In the genomic region with DNA sequence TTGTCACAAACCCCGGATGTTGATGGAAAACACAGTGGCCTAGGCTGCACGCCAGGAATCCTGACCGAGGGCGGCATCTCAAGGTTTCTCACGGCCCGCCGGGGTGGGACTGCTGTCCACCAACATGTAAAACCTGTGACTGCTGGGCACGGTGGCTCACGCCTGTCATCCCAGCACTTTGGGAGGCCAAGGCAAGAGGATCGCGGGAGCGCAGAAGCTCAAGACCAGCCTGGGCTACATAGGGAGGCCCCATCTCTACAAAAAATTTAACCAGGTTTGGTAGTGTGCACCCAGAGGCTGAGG, we compare ENCODE assay signal across 24 cellular contexts. TPM values are rescaled to one million over a fixed set of nuclear protein-coding genes. Genes with fewer than 3 reads are reported as not detected.
DNase-seq lines count a peak whose midpoint lies in the region; ATAC-seq, FAIRE-seq and TF ChIP-seq lines count a peak whose summit lies in the region.
"Had no signal": no experiment of that assay in that cellular context is flagged by ENCODE, and none has a peak within 500 bp of the region (broad histone marks: within the 10 kb centered on the region; RNA-seq: fewer than 3 reads in every experiment).

No MANE protein-coding gene starts in this region.

- H3K9me3 ChIP-seq in endothelial cell of umbilical vein (replicated peaks; ENCODE audit: control insufficient read depth, insufficient read depth, low read length) (no peaks in the 10 kb centered on the region), subcutaneous abdominal adipose tissue (ENCODE audit: control insufficient read depth in 5 of 5, low read length in 5 of 5) (peaks cover 0 to 3% (median 0%) of the 10 kb centered on the region in 5 donors)
- H3K9me3 ChIP-seq: A549 had no signal

- H3K4me3 ChIP-seq in endothelial cell of umbilical vein (replicated peaks in 1 of 3; ENCODE audit: insufficient read depth in 1 of 3, low read depth in 1 of 3, low read length in 3 of 3) (no peak overlapping the region), subcutaneous abdominal adipose tissue (ENCODE audit: low read depth in 1 of 5, low read length in 5 of 5) (peak overlapping the region in 4 of 5 donors; percentile 17 to 51 (median 48))
- H3K4me3 ChIP-seq: A549, PC-9, SK-N-MC had no signal

- POLR2A ChIA-PET in RWPE1 (lab: Yijun Ruan, JAX; ENCODE audit: low non-redundant PET) (interaction anchor here (0.6 kb wide), 1 partner anchor 45 kb away, joined by 3 read pairs; no protein-coding TSS in a partner anchor), endothelial cell of umbilical vein (lab: Charles Lee) (interaction anchor here (0.6 kb wide), 1 partner anchor 152 kb away, joined by 5 read pairs; no protein-coding TSS in a partner anchor), MCF 10A (lab: Yijun Ruan, JAX) (interaction anchor here (0.8 kb wide), 1 partner anchor 464 kb away, joined by 4 read pairs; no protein-coding TSS in a partner anchor)

- H3K27me3 ChIP-seq in endothelial cell of umbilical vein (ENCODE audit: control insufficient read depth in 2 of 2, insufficient read depth in 2 of 2, low read length in 2 of 2) (no peaks in the 10 kb centered on the region), subcutaneous abdominal adipose tissue (ENCODE audit: control insufficient read depth in 5 of 5, insufficient read depth in 4 of 5, low read length in 5 of 5) (no peaks in the 10 kb centered on the region)

- no peak for ATAC-seq in GM18861 (IDR thresholded peaks at IDR 0.05; ENCODE audit: unreplicated experiment)
- no peak for ATAC-seq in HG02759 (IDR thresholded peaks at IDR 0.05; ENCODE audit: unreplicated experiment)
- ATAC-seq: A549 had no signal

- peaks cover 4% of the 10 kb centered on the region for H3K4me1 Mint-ChIP-seq in osteocyte (ENCODE audit: unreplicated experiment)
- H3K4me1 Mint-ChIP-seq in MCF 10A (ENCODE audit: insufficient read depth, unreplicated experiment): peaks cover 10% of the 10 kb centered on the region
- H3K4me1 Mint-ChIP-seq: CD4-positive, alpha-beta memory T cell had no signal

- H3K27ac ChIP-seq in RWPE1: 0 out of 2 replicates have a peak overlapping the region, but pooled peaks have one; percentile 37
- peak overlapping the region; percentile 7 for H3K27ac ChIP-seq in endothelial cell of umbilical vein (ENCODE audit: insufficient read depth, low read depth, low read length)
- peak overlapping the region; percentile 90 for H3K27ac ChIP-seq in subcutaneous abdominal adipose tissue (ENCODE audit: low read depth, low read length)
- H3K27ac ChIP-seq: A549, PC-9, SK-N-MC had no signal

- DNase-seq in RWPE1 (ENCODE audit: low spot score) (no peak), endothelial cell of umbilical vein (ENCODE audit: low read depth, low spot score) (no peak), osteocyte (ENCODE audit: extremely low spot score, unreplicated experiment) (peak; percentile 83), MCF 10A (ENCODE audit: unreplicated experiment) (no peak)
- DNase-seq: C1 segment of cervical spinal cord; CD4-positive, alpha-beta memory T cell; COR-L47; DMS53; NCI-H1092; NCI-H1417 treated with DMSO at 0.1 percent for 48 hours; NCI-H1694 treated with DMSO at 0.1 percent for 48 hours; NCI-H2081; NCI-H2227 treated with DMSO at 0.1 percent for 48 hours; NCI-H526 treated with DMSO at 0.1 percent for 48 hours; PC-9; SIG-M5 had no signal

- no peak overlapping the region for H2AFZ ChIP-seq in endothelial cell of umbilical vein (ENCODE audit: low read depth, low read length)
- H2AFZ ChIP-seq: PC-9 had no signal

- H3K9ac ChIP-seq in endothelial cell of umbilical vein (replicated peaks; ENCODE audit: extremely low read depth, insufficient read depth, low read length) (no peak overlapping the region), subcutaneous abdominal adipose tissue (ENCODE audit: low read length in 5 of 5) (peak overlapping the region in 1 of 5 donors; percentile 3)

- H3K9me1 ChIP-seq in endothelial cell of umbilical vein (replicated peaks; ENCODE audit: control insufficient read depth, extremely low read depth, insufficient read depth, low read length): no peaks in the 10 kb centered on the region

- BruUV-seq in endothelial cell of umbilical vein (replicated peaks; lab: Mats Ljungman, UMichigan) (no TSS peak), MCF 10A (replicated peaks; lab: Mats Ljungman, UMichigan) (no TSS peak)

- H3K27me3 Mint-ChIP-seq in osteocyte (ENCODE audit: unreplicated experiment) (no peaks in the 10 kb centered on the region), MCF 10A (ENCODE audit: insufficient read depth, unreplicated experiment) (no peaks in the 10 kb centered on the region)
- H3K27me3 Mint-ChIP-seq: CD4-positive, alpha-beta memory T cell had no signal

- TF ChIP-seq CTCF in RWPE1 (conservative IDR thresholded peaks at IDR 0.05; ENCODE audit: low read depth) (no peak), endothelial cell of umbilical vein (IDR thresholded peaks at IDR 0.05; ENCODE audit: extremely low read depth in 1 of 2, insufficient read depth in 1 of 2, low read depth in 1 of 2, low read length in 2 of 2) (no peak), osteocyte (IDR thresholded peaks at IDR 0.05) (no peak), MCF 10A (IDR thresholded peaks at IDR 0.05; ENCODE audit: unreplicated experiment) (no peak)

- peaks cover 10% of the 10 kb centered on the region for H3K4me1 ChIP-seq in endothelial cell of umbilical vein (ENCODE audit: control insufficient read depth, extremely low read depth, insufficient read depth, low read length)
- peaks cover 9 to 70% (median 52%) of the 10 kb centered on the region in 5 donors for H3K4me1 ChIP-seq in subcutaneous abdominal adipose tissue (ENCODE audit: control insufficient read depth in 5 of 5, insufficient read depth in 5 of 5, low read length in 5 of 5)
- H3K4me1 ChIP-seq: A549 had no signal

- H3K4me3 Mint-ChIP-seq in osteocyte (ENCODE audit: unreplicated experiment): no peak overlapping the region
- no peak overlapping the region for H3K4me3 Mint-ChIP-seq in MCF 10A (ENCODE audit: unreplicated experiment)
- H3K4me3 Mint-ChIP-seq: CD4-positive, alpha-beta memory T cell had no signal

- CTCF ChIA-PET in RWPE1 (lab: Yijun Ruan, JAX): no interaction called here
- CTCF ChIA-PET in endothelial cell of umbilical vein (lab: Charles Lee): interaction anchor here (1.0 to 4.7 kb wide), 2 partner anchors 9 to 17 kb away, joined by 7 to 54 read pairs; no protein-coding TSS in a partner anchor
- CTCF ChIA-PET in MCF 10A (lab: Yijun Ruan, JAX): interaction anchor here (2.4 kb wide), 1 partner anchor 17 kb away, joined by 9 read pairs; no protein-coding TSS in a partner anchor

- H3K36me3 ChIP-seq in endothelial cell of umbilical vein (ENCODE audit: control insufficient read depth in 2 of 2, extremely low read depth in 1 of 2, insufficient read depth in 2 of 2, low read length in 2 of 2) (peaks cover 3 to 8% of the 10 kb centered on the region in 2 experiments), subcutaneous abdominal adipose tissue (ENCODE audit: control insufficient read depth in 5 of 5, insufficient read depth in 5 of 5, low read length in 5 of 5) (peaks cover 0 to 70% (median 55%) of the 10 kb centered on the region in 5 donors)

- H3K4me2 ChIP-seq in endothelial cell of umbilical vein (ENCODE audit: insufficient read depth, low read length): no peak overlapping the region
- H3K4me2 ChIP-seq: A549, PC-9 had no signal

- H3K79me2 ChIP-seq in endothelial cell of umbilical vein (ENCODE audit: control insufficient read depth, insufficient read depth, low read length): no peaks in the 10 kb centered on the region

- no peak for TF ChIP-seq POLR2A in endothelial cell of umbilical vein (IDR thresholded peaks at IDR 0.05; ENCODE audit: low read depth, low read length)

- H3K9me3 Mint-ChIP-seq in osteocyte (ENCODE audit: unreplicated experiment) (no peaks in the 10 kb centered on the region), MCF 10A (ENCODE audit: unreplicated experiment) (no peaks in the 10 kb centered on the region)

- no peak overlapping the region for H3K27ac Mint-ChIP-seq in osteocyte (ENCODE audit: unreplicated experiment)
- no peak overlapping the region for H3K27ac Mint-ChIP-seq in MCF 10A (ENCODE audit: low read depth, unreplicated experiment)

- FAIRE-seq in endothelial cell of umbilical vein (lab: Jason Lieb, UNC): no peak
- FAIRE-seq: A549, GM18507 had no signal

- H3K36me3 Mint-ChIP-seq in osteocyte (ENCODE audit: unreplicated experiment) (peaks cover 8% of the 10 kb centered on the region), MCF 10A (ENCODE audit: insufficient read depth, unreplicated experiment) (peaks cover 7% of the 10 kb centered on the region)

- intact Hi-C loops in endothelial cell of umbilical vein (cut with micrococcal nuclease) (no loop called here), MCF 10A (cut with micrococcal nuclease) (no loop called here)

- dilution Hi-C loops in endothelial cell of umbilical vein (cut with MboI; ENCODE audit: extremely low pct_ligation_motif_present, low sequenced_read_pairs): no loop called here

- no peaks in the 10 kb centered on the region for H4K20me1 ChIP-seq in endothelial cell of umbilical vein (replicated peaks; ENCODE audit: control insufficient read depth, extremely low read depth, insufficient read depth, low read length)

RNA-seq across cellular contexts. Expression of a gene that starts 11.2 kb away (rescaled TPM):
- not detected in 2 replicates for total RNA-seq in endothelial cell of umbilical vein
- polyA plus RNA-seq in endothelial cell of umbilical vein: 0.01 TPM in 1 of 2 replicates, not detected in the other
- 0.01 TPM in 2 replicates for polyA plus RNA-seq in endothelial cell of umbilical vein (2011; cell fraction: cytosol; rRNA removed)
- 0.04 and 0.05 TPM in 2 replicates for polyA plus RNA-seq in endothelial cell of umbilical vein (2011; cell fraction: nucleus; rRNA removed)
- 0.25 and 0.27 TPM in 2 replicates for polyA plus RNA-seq in endothelial cell of umbilical vein (2012)
- polyA minus RNA-seq in endothelial cell of umbilical vein: not detected in 2 replicates
- not detected for polyA minus RNA-seq in endothelial cell of umbilical vein (2011; cell fraction: cytosol; rRNA and poly(A)+ RNA removed)
- polyA minus RNA-seq in endothelial cell of umbilical vein (2011; cell fraction: nucleus; rRNA and poly(A)+ RNA removed): not detected in 2 replicates
- total RNA-seq in osteocyte: not detected in 2 replicates
- 1.4 and 1.8 TPM in 2 replicates for total RNA-seq in MCF 10A (2022)
- total RNA-seq: RPMI7951 had no signal

RNA-seq across cellular contexts. Expression of a gene that starts 27.9 kb away (rescaled TPM):
- total RNA-seq in endothelial cell of umbilical vein (0.24 TPM in 1 of 2 replicates, not detected in the other), osteocyte (not detected in 2 replicates), MCF 10A (2022) (not detected in 2 replicates)
- polyA plus RNA-seq in endothelial cell of umbilical vein: 0.17 and 0.24 TPM in 2 replicates
- 0.05 and 0.18 TPM in 2 replicates for polyA plus RNA-seq in endothelial cell of umbilical vein (2011; cell fraction: cytosol; rRNA removed)
- polyA plus RNA-seq in endothelial cell of umbilical vein (2011; cell fraction: nucleus; rRNA removed): 0.32 and 0.74 TPM in 2 replicates
- polyA plus RNA-seq in endothelial cell of umbilical vein (2012): 0.13 TPM in 1 of 2 replicates, not detected in the other
- not detected in 2 replicates for polyA minus RNA-seq in endothelial cell of umbilical vein
- not detected for polyA minus RNA-seq in endothelial cell of umbilical vein (2011; cell fraction: cytosol; rRNA and poly(A)+ RNA removed)
- 0.29 and 0.43 TPM in 2 replicates for polyA minus RNA-seq in endothelial cell of umbilical vein (2011; cell fraction: nucleus; rRNA and poly(A)+ RNA removed)
- total RNA-seq: NCI-H460, RPMI7951 had no signal

RNA-seq across cellular contexts. Expression of a gene that starts 32.7 kb away (rescaled TPM):
- total RNA-seq in endothelial cell of umbilical vein: 0.31 and 0.42 TPM in 2 replicates
- 0.21 and 0.24 TPM in 2 replicates for polyA plus RNA-seq in endothelial cell of umbilical vein
- polyA plus RNA-seq in endothelial cell of umbilical vein (2011; cell fraction: cytosol; rRNA removed): 0.17 and 0.18 TPM in 2 replicates
- 0.24 and 0.26 TPM in 2 replicates for polyA plus RNA-seq in endothelial cell of umbilical vein (2011; cell fraction: nucleus; rRNA removed)
- polyA plus RNA-seq in endothelial cell of umbilical vein (2012): 0.15 TPM in 1 of 2 replicates, not detected in the other
- polyA minus RNA-seq in endothelial cell of umbilical vein: 0.17 and 0.45 TPM in 2 replicates
- not detected for polyA minus RNA-seq in endothelial cell of umbilical vein (2011; cell fraction: cytosol; rRNA and poly(A)+ RNA removed)
- 0.24 TPM in 2 replicates for polyA minus RNA-seq in endothelial cell of umbilical vein (2011; cell fraction: nucleus; rRNA and poly(A)+ RNA removed)
- not detected in 2 replicates for total RNA-seq in osteocyte
- total RNA-seq in MCF 10A (2022): 0.33 and 0.56 TPM in 2 replicates
- total RNA-seq: CD4-positive, alpha-beta memory T cell; RPMI7951 had no signal

RNA-seq across cellular contexts. Expression of a gene that starts 35.0 kb away (rescaled TPM):
- total RNA-seq in endothelial cell of umbilical vein (79.6 and 89.9 TPM in 2 replicates), osteocyte (59.8 and 68.8 TPM in 2 replicates), MCF 10A (2022) (46.3 and 53.8 TPM in 2 replicates)
- 27.2 and 39.1 TPM in 2 replicates for polyA plus RNA-seq in endothelial cell of umbilical vein
- 28.1 and 33.7 TPM in 2 replicates for polyA plus RNA-seq in endothelial cell of umbilical vein (2011; cell fraction: cytosol; rRNA removed)
- polyA plus RNA-seq in endothelial cell of umbilical vein (2011; cell fraction: nucleus; rRNA removed): 56.4 and 63.9 TPM in 2 replicates
- polyA plus RNA-seq in endothelial cell of umbilical vein (2012): 47.1 and 68.0 TPM in 2 replicates
- 15.9 and 23.6 TPM in 2 replicates for polyA minus RNA-seq in endothelial cell of umbilical vein
- polyA minus RNA-seq in endothelial cell of umbilical vein (2011; cell fraction: cytosol; rRNA and poly(A)+ RNA removed): 12.6 TPM
- 16.1 and 26.2 TPM in 2 replicates for polyA minus RNA-seq in endothelial cell of umbilical vein (2011; cell fraction: nucleus; rRNA and poly(A)+ RNA removed)

RNA-seq across cellular contexts. Expression of a gene that starts 49.5 kb away (rescaled TPM):
- total RNA-seq in endothelial cell of umbilical vein: 78.5 and 84.5 TPM in 2 replicates
- 93.7 and 171 TPM in 2 replicates for polyA plus RNA-seq in endothelial cell of umbilical vein
- polyA plus RNA-seq in endothelial cell of umbilical vein (2011; cell fraction: cytosol; rRNA removed): 68.6 and 97.4 TPM in 2 replicates
- polyA plus RNA-seq in endothelial cell of umbilical vein (2011; cell fraction: nucleus; rRNA removed): 66.6 and 74.7 TPM in 2 replicates
- 50.9 and 64.5 TPM in 2 replicates for polyA plus RNA-seq in endothelial cell of umbilical vein (2012)
- 47.1 and 52.0 TPM in 2 replicates for polyA minus RNA-seq in endothelial cell of umbilical vein
- polyA minus RNA-seq in endothelial cell of umbilical vein (2011; cell fraction: cytosol; rRNA and poly(A)+ RNA removed): 31.3 TPM
- 12.1 and 22.0 TPM in 2 replicates for polyA minus RNA-seq in endothelial cell of umbilical vein (2011; cell fraction: nucleus; rRNA and poly(A)+ RNA removed)
- total RNA-seq in osteocyte: 96.8 and 106 TPM in 2 replicates
- 94.8 and 110 TPM in 2 replicates for total RNA-seq in MCF 10A (2022)

Comparison
In these comparisons a context has a peak if more than half of its experiments do, and no peak if none do; other contexts are left out.
1. H3K27ac ChIP-seq: peak in every context shown above with its lines; median percentile 90 in subcutaneous abdominal adipose tissue; 37 in RWPE1; 7 in endothelial cell of umbilical vein.
2. H3K4me3 ChIP-seq: peak in subcutaneous abdominal adipose tissue (4 of 5); none in endothelial cell of umbilical vein (0 of 3).